14 cellular contexts compared by ENCODE assay signal in the genomic region with DNA sequence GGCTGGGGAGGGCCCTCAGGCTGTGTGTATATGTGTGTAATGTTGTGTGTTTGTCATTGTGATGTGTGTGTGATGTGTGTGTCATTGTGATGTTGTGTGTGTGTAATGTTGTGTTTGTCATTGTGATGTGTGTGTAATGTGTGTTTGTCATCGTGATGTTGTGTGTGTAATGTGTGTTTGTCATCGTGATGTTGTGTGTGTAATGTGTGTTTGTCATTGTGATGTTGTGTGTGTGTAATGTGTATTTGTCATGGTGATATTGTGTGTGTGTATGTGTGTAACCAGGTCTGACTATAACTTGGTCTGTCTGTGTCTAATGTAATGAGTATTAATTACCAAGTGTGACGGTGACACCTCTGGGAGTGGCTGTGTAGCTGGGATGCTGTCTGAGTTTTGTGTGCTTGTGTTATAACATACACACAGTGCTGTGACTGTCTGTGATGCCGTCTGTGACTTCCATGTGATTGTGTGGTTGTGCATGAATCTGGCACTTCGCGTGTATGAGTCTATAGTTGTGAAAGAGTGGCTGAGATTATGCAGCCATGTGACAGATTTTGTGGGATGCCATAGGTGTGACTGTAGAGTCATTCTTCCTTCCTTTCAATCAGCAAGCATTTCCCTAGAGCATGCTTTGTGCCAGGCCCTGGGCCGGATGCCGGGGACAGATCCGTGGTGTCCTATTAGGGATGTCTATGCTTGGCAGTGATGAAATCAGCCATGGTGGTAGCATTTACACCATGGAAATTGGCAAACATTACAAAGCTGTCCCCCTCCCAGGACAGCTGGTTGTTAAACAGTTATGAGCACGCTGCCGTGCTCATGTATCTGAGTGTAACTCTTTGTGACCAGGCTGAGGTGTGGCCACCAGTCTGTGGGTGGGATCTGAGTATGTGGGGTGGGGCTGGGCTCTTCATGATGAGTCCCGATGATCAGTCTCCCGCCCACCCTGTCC.
A peak's percentile ranks its signal among the peaks of the same experiment; 100 is the strongest.
DNase-seq lines count a peak whose midpoint lies in the region; ATAC-seq lines count a peak whose summit lies in the region.
"Had no signal": no experiment of that assay in that cellular context is flagged by ENCODE, and none has a peak within 500 bp of the region (broad histone marks: within the 10 kb centered on the region; RNA-seq: fewer than 3 reads in every experiment).

No MANE protein-coding gene starts in this region.

- peaks cover 33% of the 10 kb centered on the region for H3K36me3 Mint-ChIP-seq in stimulated activated naive CD8-positive, alpha-beta T cell treated with anti-CD3 and anti-CD28 coated beads, Interleukin-15, Interleukin-2, amounts not matched to agents 100 ng/mL and 50 ng/mL, for 24 hours (ENCODE audit: low read depth)

- peaks cover 12% of the 10 kb centered on the region for H3K4me1 ChIP-seq in effector memory CD4-positive, alpha-beta T cell (ENCODE audit: control insufficient read depth, insufficient read depth, low read length, poor library complexity, severe bottlenecking)
- H3K4me1 ChIP-seq: SJCRH30 had no signal

- peaks cover 10% of the 10 kb centered on the region for H3K36me3 ChIP-seq in effector memory CD4-positive, alpha-beta T cell (ENCODE audit: control insufficient read depth, insufficient read depth, low read length)
- H3K36me3 ChIP-seq: SJCRH30, stomach had no signal

- H3K27me3 Mint-ChIP-seq in stimulated activated naive CD8-positive, alpha-beta T cell treated with anti-CD3 and anti-CD28 coated beads, Interleukin-15, Interleukin-2, amounts not matched to agents 100 ng/mL and 50 ng/mL, for 24 hours: no peaks in the 10 kb centered on the region

- H3K9me3 ChIP-seq in effector memory CD4-positive, alpha-beta T cell (ENCODE audit: control insufficient read depth, low read length): no peaks in the 10 kb centered on the region
- H3K9me3 ChIP-seq: SJCRH30, stomach had no signal

- H3K9me3 Mint-ChIP-seq in stimulated activated naive CD8-positive, alpha-beta T cell treated with anti-CD3 and anti-CD28 coated beads, Interleukin-15, Interleukin-2, amounts not matched to agents 100 ng/mL and 50 ng/mL, for 24 hours: no peaks in the 10 kb centered on the region

- no peak overlapping the region for H3K27ac Mint-ChIP-seq in stimulated activated naive CD8-positive, alpha-beta T cell treated with anti-CD3 and anti-CD28 coated beads, Interleukin-15, Interleukin-2, amounts not matched to agents 100 ng/mL and 50 ng/mL, for 24 hours
- H3K27ac Mint-ChIP-seq: nephron progenitor cell had no signal

- H3K27me3 ChIP-seq in effector memory CD4-positive, alpha-beta T cell (replicated peaks; ENCODE audit: control insufficient read depth, insufficient read depth, low read length, poor library complexity, severe bottlenecking): no peaks in the 10 kb centered on the region
- H3K27me3 ChIP-seq: SJCRH30 had no signal

- H3K4me3 Mint-ChIP-seq in stimulated activated naive CD8-positive, alpha-beta T cell treated with anti-CD3 and anti-CD28 coated beads, Interleukin-15, Interleukin-2, amounts not matched to agents 100 ng/mL and 50 ng/mL, for 24 hours: peak overlapping the region; percentile 53
- H3K4me3 Mint-ChIP-seq: nephron progenitor cell had no signal

- peaks cover 20% of the 10 kb centered on the region for H3K4me1 Mint-ChIP-seq in stimulated activated naive CD8-positive, alpha-beta T cell treated with anti-CD3 and anti-CD28 coated beads, Interleukin-15, Interleukin-2, amounts not matched to agents 100 ng/mL and 50 ng/mL, for 24 hours (ENCODE audit: low read depth)

- ATAC-seq in GM19397 (IDR thresholded peaks at IDR 0.05; ENCODE audit: unreplicated experiment) (no peak), GM21825 (IDR thresholded peaks at IDR 0.05; ENCODE audit: unreplicated experiment) (no peak)

- DNase-seq in activated naive CD4-positive, alpha-beta T cell treated with Interleukin-2 at 50 U/mL for 16 hours: peak; percentile 62
- DNase-seq in activated naive CD4-positive, alpha-beta T cell (lab: John Stamatoyannopoulos, UW): no peak
- peak; percentile 21 for DNase-seq in SW480 (ENCODE audit: low spot score)
- DNase-seq in effector memory CD4-positive, alpha-beta T cell: peak in 2 of 3 donors; percentile 35 to 60
- no peak for DNase-seq in AG08395 (ENCODE audit: low spot score)
- DNase-seq: caudate nucleus, GOT3, NCI-H446 treated with DMSO at 0.1 percent for 48 hours, nephron progenitor cell, SJCRH30, stomach had no signal

- H3K4me3 ChIP-seq in effector memory CD4-positive, alpha-beta T cell (ENCODE audit: insufficient read depth, low read depth, low read length, poor library complexity, severe bottlenecking): no peak overlapping the region
- H3K4me3 ChIP-seq: SJCRH30, stomach had no signal

- H3K27ac ChIP-seq in effector memory CD4-positive, alpha-beta T cell (ENCODE audit: insufficient read depth, low read length, poor library complexity, severe bottlenecking): peak overlapping the region; percentile 50
- H3K27ac ChIP-seq: SJCRH30, stomach had no signal

Comparison
In these comparisons a context has a peak if more than half of its experiments do, and no peak if none do; other contexts are left out.
1. DNase-seq: peak in activated naive CD4-positive, alpha-beta T cell treated with Interleukin-2 at 50 U/mL for 16 hours (single experiment), SW480 (single experiment) and effector memory CD4-positive, alpha-beta T cell (2 of 3); none in activated naive CD4-positive, alpha-beta T cell (0 of 4) and AG08395 (single experiment).